7 cellular contexts compared by ENCODE assay signal in the genomic region with DNA sequence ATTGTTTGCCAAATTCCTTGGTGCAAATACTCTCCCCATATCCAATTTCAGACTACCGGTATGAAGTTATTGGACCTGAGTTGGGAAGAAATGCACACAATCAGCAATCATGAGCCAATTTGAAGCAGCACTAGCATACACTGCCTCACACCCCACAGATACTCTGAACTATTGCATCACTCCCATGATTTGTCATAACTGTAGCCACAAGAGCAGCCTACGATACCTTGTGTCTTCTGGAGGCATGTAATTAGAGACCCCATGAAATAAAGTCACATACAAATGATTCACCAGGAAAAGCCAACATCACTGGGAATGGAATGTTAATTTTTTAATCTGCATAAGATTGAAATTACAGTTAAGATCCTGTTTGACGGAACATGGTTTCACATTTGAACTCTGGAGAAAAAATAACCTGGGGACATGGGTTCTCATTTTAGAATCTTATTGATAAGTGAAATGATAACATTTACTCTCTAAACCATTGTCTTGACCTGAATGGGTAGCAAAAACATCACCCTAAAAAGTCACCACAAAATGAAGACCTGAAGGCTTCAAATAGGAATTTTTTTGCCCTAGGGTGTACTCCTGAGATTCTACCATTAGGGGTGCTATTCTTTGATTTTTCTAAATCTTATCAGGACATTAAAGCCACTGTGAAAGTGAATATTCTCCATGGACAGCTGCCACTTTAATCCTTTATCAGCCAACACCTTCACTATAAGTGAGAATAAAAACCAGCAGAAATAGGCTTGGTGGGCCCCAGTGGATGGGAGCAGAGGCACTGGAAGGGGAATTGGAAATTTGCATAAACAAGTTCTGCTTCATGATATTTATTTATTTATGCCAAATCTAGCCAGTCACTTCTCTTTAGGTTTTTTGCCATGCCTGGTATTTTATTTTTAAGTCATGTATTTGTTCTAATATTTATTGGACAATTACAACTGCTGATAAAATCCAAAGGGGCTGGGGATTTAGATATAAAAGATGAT. TPM values are rescaled to one million over a fixed set of nuclear protein-coding genes. Genes with fewer than 3 reads are reported as not detected.
DNase-seq lines count a peak whose midpoint lies in the region; ATAC-seq and TF ChIP-seq lines count a peak whose summit lies in the region.

No MANE protein-coding gene starts in this region.

- H3K9me3 ChIP-seq in OCI-LY7 (ENCODE audit: low read length) (no peaks in the 10 kb centered on the region), neural progenitor cell (ENCODE audit: low read depth) (no peaks in the 10 kb centered on the region)

- no peaks in the 10 kb centered on the region for H3K79me2 ChIP-seq in OCI-LY7 (ENCODE audit: insufficient read depth, low read depth, low read length)
- no peaks in the 10 kb centered on the region for H3K79me2 ChIP-seq in neural progenitor cell (ENCODE audit: low read depth)

- H3K27ac ChIP-seq in OCI-LY7 (ENCODE audit: low read depth, low read length, poor library complexity, severe bottlenecking) (no peak overlapping the region), neural progenitor cell (no peak overlapping the region)

- no peaks in the 10 kb centered on the region for H4K20me1 ChIP-seq in OCI-LY7 (ENCODE audit: insufficient read depth, low read length)
- H4K20me1 ChIP-seq in neural progenitor cell (ENCODE audit: low read depth): no peaks in the 10 kb centered on the region

- no peaks in the 10 kb centered on the region for H3K27me3 ChIP-seq in neural progenitor cell

- H3K36me3 Mint-ChIP-seq in chondrocyte (ENCODE audit: low read depth) (no peaks in the 10 kb centered on the region), neural progenitor cell (no peaks in the 10 kb centered on the region)

- intact Hi-C loops in OCI-LY7 (cut with micrococcal nuclease; ENCODE audit: unreplicated experiment) (no loop called here), Right ventricle myocardium superior (cut with DNase I) (no loop called here)

- H3K4me3 Mint-ChIP-seq in chondrocyte (ENCODE audit: unreplicated experiment) (no peak overlapping the region), neural progenitor cell (no peak overlapping the region)

- H3K4me3 ChIP-seq in OCI-LY7 (ENCODE audit: low read depth, low read length, poor library complexity, severe bottlenecking) (no peak overlapping the region), neural progenitor cell (no peak overlapping the region)

- H3K4me1 ChIP-seq in OCI-LY7 (ENCODE audit: insufficient read depth, low read length, poor library complexity, severe bottlenecking): no peaks in the 10 kb centered on the region
- H3K4me1 ChIP-seq in neural progenitor cell: no peaks in the 10 kb centered on the region

- no TSS peak for BruUV-seq in OCI-LY7 (replicated peaks; lab: Mats Ljungman, UMichigan)

- H3K9me3 Mint-ChIP-seq in chondrocyte (ENCODE audit: low read depth) (no peaks in the 10 kb centered on the region), neural progenitor cell (no peaks in the 10 kb centered on the region)

- H3K4me1 Mint-ChIP-seq in chondrocyte (ENCODE audit: low read depth) (no peaks in the 10 kb centered on the region), neural progenitor cell (no peaks in the 10 kb centered on the region)

- H3K27ac Mint-ChIP-seq in chondrocyte (ENCODE audit: unreplicated experiment): no peak overlapping the region
- no peak overlapping the region for H3K27ac Mint-ChIP-seq in neural progenitor cell

- no peaks in the 10 kb centered on the region for H3F3A ChIP-seq in neural progenitor cell (ENCODE audit: low read depth)

- DNase-seq in GF-D8 (lab: John Stamatoyannopoulos, UW) (peak; percentile 60), OCI-LY7 (ENCODE audit: low spot score) (peak; percentile 51), chondrocyte (ENCODE audit: low spot score) (no peak), neural progenitor cell (ENCODE audit: low spot score) (peak; percentile 18), Right ventricle myocardium superior (no peak)

- H3K9ac ChIP-seq in neural progenitor cell: no peak overlapping the region

- H3K36me3 ChIP-seq in OCI-LY7 (ENCODE audit: insufficient read depth, low read length) (no peaks in the 10 kb centered on the region), neural progenitor cell (no peaks in the 10 kb centered on the region)

- ATAC-seq in GM19397 (IDR thresholded peaks at IDR 0.05; ENCODE audit: unreplicated experiment) (peak; percentile 60), HG03342 (IDR thresholded peaks at IDR 0.05; ENCODE audit: unreplicated experiment) (peak; percentile 82), Right ventricle myocardium superior (ENCODE audit: poor library complexity) (no peak)

- TF ChIP-seq CTCF in OCI-LY7 (conservative IDR thresholded peaks at IDR 0.05; ENCODE audit: low read length) (peak; percentile 80), chondrocyte (IDR thresholded peaks at IDR 0.05) (peak; percentile 72), neural progenitor cell (IDR thresholded peaks at IDR 0.05) (peak; percentile 61)

- CTCF ChIA-PET in OCI-LY7 (lab: Charles Lee; ENCODE audit: unreplicated experiment): no interaction called here

- H3K27me3 Mint-ChIP-seq in chondrocyte (ENCODE audit: low read depth) (peaks cover 22% of the 10 kb centered on the region), neural progenitor cell (ENCODE audit: insufficient read depth, low read depth) (no peaks in the 10 kb centered on the region)

- POLR2A ChIA-PET in OCI-LY7 (lab: Charles Lee): interaction anchor here (0.7 to 4.9 kb wide), 8 partner anchors 10 to 34 kb away, joined by 3 to 32 read pairs (median 4); a partner anchor contains a TSS

- H3K9me2 ChIP-seq in OCI-LY7 (ENCODE audit: insufficient read depth, low read length): no peaks in the 10 kb centered on the region

- H3K4me2 ChIP-seq in OCI-LY7 (ENCODE audit: low read length) (no peak overlapping the region), neural progenitor cell (no peak overlapping the region)

- H2AFZ ChIP-seq in OCI-LY7 (ENCODE audit: low read length): no peak overlapping the region
- peak overlapping the region; percentile 21 for H2AFZ ChIP-seq in neural progenitor cell (replicated peaks)

RNA-seq across cellular contexts. Expression of a gene that starts 34.5 kb away (rescaled TPM):
- total RNA-seq in OCI-LY7 (2014; rRNA removed; shearing (Covaris generic)): 82.9 and 95.4 TPM in 2 replicates
- total RNA-seq in OCI-LY7 (2022) (93.1 and 94.9 TPM in 2 replicates), chondrocyte (69.3 to 72.8 TPM (median 70.4 TPM) in 3 replicates), neural progenitor cell (ENCODE audit: low replicate concordance) (149 and 215 TPM in 2 replicates), Right ventricle myocardium superior (89.0 TPM)

Comparison
In these comparisons a context has a peak if more than half of its experiments do, and no peak if none do; other contexts are left out.
1. DNase-seq: peak in GF-D8 (single experiment), OCI-LY7 (single experiment) and neural progenitor cell (single experiment); none in chondrocyte (single experiment) and Right ventricle myocardium superior (single experiment).
2. Peak in every context shown above with its lines, with median percentiles within 50 percentile points of each other: CTCF ChIP-seq.